1 cellular context compared by ENCODE assay signal in the genomic region with DNA sequence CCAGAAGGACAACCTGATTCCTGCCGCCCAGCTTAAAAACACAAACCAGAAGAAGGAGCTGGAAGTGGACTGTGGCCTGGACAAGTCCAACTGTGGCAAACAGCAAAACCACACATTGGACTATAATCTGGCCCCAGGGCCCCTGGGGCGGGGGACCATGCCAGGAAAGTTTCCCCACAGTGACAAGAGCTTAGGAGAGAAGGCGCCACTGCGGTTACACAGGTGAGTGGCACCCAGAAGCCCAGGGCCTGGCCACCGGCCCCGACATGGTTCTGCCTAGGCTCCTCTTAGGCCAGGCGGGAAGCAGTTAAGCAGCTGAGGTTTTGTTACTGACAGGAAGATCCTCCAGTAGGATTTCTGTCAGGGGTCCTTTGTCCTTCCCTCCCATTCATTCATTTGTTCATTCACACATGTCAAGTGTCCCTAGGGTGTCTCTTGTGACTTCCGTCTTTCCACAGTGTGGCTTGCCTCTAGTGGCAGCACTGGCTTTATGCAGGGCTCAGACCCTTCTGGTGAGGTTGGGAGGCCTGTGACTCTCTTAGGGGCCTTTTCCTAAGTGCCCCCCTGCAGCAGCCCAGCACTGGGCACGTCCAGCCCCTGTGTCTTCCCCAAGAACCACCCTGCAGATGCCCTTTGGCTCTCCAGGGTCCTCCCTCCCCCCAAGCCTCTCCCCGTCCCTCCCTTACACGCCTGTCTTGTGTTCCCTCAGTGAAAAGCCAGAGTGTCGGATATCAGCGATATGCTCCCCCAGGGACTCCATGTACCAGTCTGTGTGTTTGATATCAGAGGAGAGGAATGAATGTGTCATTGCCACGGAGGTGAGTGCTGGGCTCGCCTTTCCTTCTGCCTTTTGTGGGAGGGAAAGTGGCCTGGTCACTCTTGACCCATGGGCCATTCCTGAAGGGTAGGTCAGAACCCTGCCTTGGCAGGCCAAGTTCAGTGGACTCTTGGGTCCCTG.
A peak's percentile ranks its signal among the peaks of the same experiment; 100 is the strongest.
TF ChIP-seq lines count a peak whose summit lies in the region.

No MANE protein-coding gene starts in this region.

TF ChIP-seq in HEK293, 187 proteins besides CTCF, POLR2A, EP300 and RAD21 (continued from another document):
- no peak for TF ChIP-seq ZNF114 (tag by site-specific recombination; IDR thresholded peaks at IDR 0.05)
- TF ChIP-seq OSR2 (tag by site-specific recombination; IDR thresholded peaks at IDR 0.05), result no peak
- no peak for TF ChIP-seq PATZ1 (tag by site-specific recombination; IDR thresholded peaks at IDR 0.05)
- TF ChIP-seq KLF17 (tag by site-specific recombination; IDR thresholded peaks at IDR 0.05), result peak; percentile 90
- no peak for TF ChIP-seq ZNF404 (tag by site-specific recombination; IDR thresholded peaks at IDR 0.05)
- TF ChIP-seq ZNF658 (tag by site-specific recombination; IDR thresholded peaks at IDR 0.05), result no peak
- TF ChIP-seq ZNF561 (tag by site-specific recombination; IDR thresholded peaks at IDR 0.05; ENCODE audit: borderline replicate concordance), result no peak
